Comparison of ENCODE assay signal across 1 cellular context in genomic region chr15:25793354-25794050, GRCh38.
TF ChIP-seq lines count a peak whose summit lies in the region.

No MANE protein-coding gene starts in this region.

TF ChIP-seq in IMR-90, 13 proteins besides CTCF, POLR2A, EP300 and RAD21:
- TF ChIP-seq RFX5 (IDR thresholded peaks at IDR 0.05; ENCODE audit: low read depth, low read length) (no peak), MAFK (IDR thresholded peaks at IDR 0.05; ENCODE audit: low read depth, low read length) (no peak), FOS (IDR thresholded peaks at IDR 0.05; ENCODE audit: low read depth, low read length) (no peak), CHD1 (IDR thresholded peaks at IDR 0.05; ENCODE audit: low read depth, low read length) (no peak), MXI1 (IDR thresholded peaks at IDR 0.05; ENCODE audit: borderline replicate concordance, low read depth, low read length) (no peak), NFE2L2 (IDR thresholded peaks at IDR 0.05; ENCODE audit: low read depth, low read length) (no peak), SMC3 (IDR thresholded peaks at IDR 0.05; ENCODE audit: low read depth, low read length) (no peak), RCOR1 (IDR thresholded peaks at IDR 0.05; ENCODE audit: insufficient replicate concordance, low read length) (no peak), MAZ (IDR thresholded peaks at IDR 0.05; ENCODE audit: borderline replicate concordance, low read depth, low read length) (no peak), BHLHE40 (IDR thresholded peaks at IDR 0.05; ENCODE audit: low read depth, low read length) (no peak)
- TF ChIP-seq, protein P1, sequence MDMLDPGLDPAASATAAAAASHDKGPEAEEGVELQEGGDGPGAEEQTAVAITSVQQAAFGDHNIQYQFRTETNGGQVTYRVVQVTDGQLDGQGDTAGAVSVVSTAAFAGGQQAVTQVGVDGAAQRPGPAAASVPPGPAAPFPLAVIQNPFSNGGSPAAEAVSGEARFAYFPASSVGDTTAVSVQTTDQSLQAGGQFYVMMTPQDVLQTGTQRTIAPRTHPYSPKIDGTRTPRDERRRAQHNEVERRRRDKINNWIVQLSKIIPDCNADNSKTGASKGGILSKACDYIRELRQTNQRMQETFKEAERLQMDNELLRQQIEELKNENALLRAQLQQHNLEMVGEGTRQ (IDR thresholded peaks at IDR 0.05; ENCODE audit: low read depth, low read length), result no peak
